In the genomic region with DNA sequence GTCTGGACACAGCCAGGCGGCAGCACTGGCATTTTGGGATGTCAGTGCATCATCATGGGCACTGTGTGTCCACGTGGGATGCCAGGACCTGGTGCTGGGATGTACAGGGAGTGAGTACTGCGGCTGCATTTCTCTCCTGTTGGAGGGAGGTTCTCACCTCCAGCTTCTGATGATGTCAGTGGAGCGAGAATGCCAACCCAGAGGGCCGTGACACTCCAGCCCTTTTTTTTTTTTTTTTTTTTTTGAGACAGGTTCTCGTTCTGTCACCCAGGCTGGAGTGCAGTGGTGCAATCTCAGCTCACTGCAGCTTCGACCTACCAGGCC, we compare ENCODE assay signal across 14 cellular contexts. TPM values are rescaled to one million over a fixed set of nuclear protein-coding genes. Genes with fewer than 3 reads are reported as not detected.
DNase-seq lines count a peak whose midpoint lies in the region; ATAC-seq and TF ChIP-seq lines count a peak whose summit lies in the region.
"Had no signal": no experiment of that assay in that cellular context is flagged by ENCODE, and none has a peak within 500 bp of the region (broad histone marks: within the 10 kb centered on the region; RNA-seq: fewer than 3 reads in every experiment).

No MANE protein-coding gene starts in this region.

- H3K36me3 ChIP-seq in adrenal gland (replicated peaks in 1 of 2), result peaks cover 0 to 4% of the 10 kb centered on the region in 2 donors
- H3K36me3 ChIP-seq in mesenchymal stem cell (ENCODE audit: control insufficient read depth in 1 of 2, insufficient read depth in 2 of 2, low read depth in 1 of 2, low read length in 2 of 2), result peaks cover 0 to 17% of the 10 kb centered on the region in 2 experiments

- intact Hi-C loops in adrenal gland (cut with DNase I), result no loop called here

- no peak overlapping the region for H3K23ac ChIP-seq in mesenchymal stem cell (ENCODE audit: low read length in 2 of 2)

- TF ChIP-seq POLR2A in adrenal gland (IDR thresholded peaks at IDR 0.05), result no peak

- no peak overlapping the region for H3K4me2 ChIP-seq in mesenchymal stem cell (ENCODE audit: low read length, poor library complexity, severe bottlenecking)

- TF ChIP-seq CTCF in HFFc6 (IDR thresholded peaks at IDR 0.05) (no peak), adrenal gland (IDR thresholded peaks at IDR 0.05) (no peak)

- H3K27me3 Mint-ChIP-seq in HFFc6 (ENCODE audit: insufficient read depth), result peaks cover 10% of the 10 kb centered on the region
- H3K27me3 Mint-ChIP-seq: B cell had no signal

- no peak overlapping the region for H3K4me3 ChIP-seq in adrenal gland
- H3K4me3 ChIP-seq in mesenchymal stem cell (ENCODE audit: insufficient read depth in 1 of 2, low read depth in 1 of 2, low read length in 2 of 2), result no peak overlapping the region

- H3K9me3 ChIP-seq in adrenal gland (replicated peaks in 1 of 3) (no peaks in the 10 kb centered on the region), mesenchymal stem cell (ENCODE audit: control insufficient read depth, low read length) (no peaks in the 10 kb centered on the region)

- peak overlapping the region in 1 of 2 experiments; percentile 29 for H2BK12ac ChIP-seq in mesenchymal stem cell (ENCODE audit: low read length in 2 of 2)

- no peaks in the 10 kb centered on the region for H3K27me3 ChIP-seq in adrenal gland
- no peaks in the 10 kb centered on the region for H3K27me3 ChIP-seq in mesenchymal stem cell (ENCODE audit: control insufficient read depth in 1 of 2, insufficient read depth in 1 of 2, low read length in 2 of 2)

- no peaks in the 10 kb centered on the region for H3K9me3 Mint-ChIP-seq in HFFc6

- H3K4me3 Mint-ChIP-seq in HFFc6, result peak overlapping the region; percentile 13; the same call in 1 of the 2 replicates
- H3K4me3 Mint-ChIP-seq: B cell had no signal

- DNase-seq in AG08396 (ENCODE audit: low spot score) (peak; percentile 20), HFFc6 (peak; percentile 10), adrenal gland (peak in 5 of 7 donors; percentile 44 to 68 (median 66)), mesenchymal stem cell (peak; percentile 17), NCI-H510A treated with DMSO at 0.1 percent for 48 hours (lab: John Stamatoyannopoulos, UW) (no peak)
- DNase-seq: activated CD4-positive, CD25-positive, alpha-beta regulatory T cell treated with anti-CD3 and anti-CD28 coated beads, Interleukin-2, amount 50 U/mL, for 72 hours; NCI-H1048; NCI-H2171 treated with DMSO at 0.1 percent for 48 hours; retina; stimulated activated CD4-positive, alpha-beta T cell treated with anti-CD3 and anti-CD28 coated beads, Interleukin-2, amount 100 ng/mL, for 24 hours had no signal

- no peak overlapping the region for H3K4ac ChIP-seq in mesenchymal stem cell (ENCODE audit: low read depth in 1 of 2, low read length in 2 of 2)

- H3K27ac ChIP-seq in adrenal gland (peak overlapping the region; percentile 24 to 88 (median 39)), mesenchymal stem cell (ENCODE audit: low read length, poor library complexity, severe bottlenecking) (no peak overlapping the region)

- peaks cover 5 to 33% of the 10 kb centered on the region in 2 donors for H3K4me1 ChIP-seq in adrenal gland (replicated peaks in 1 of 2)
- peaks cover 26% of the 10 kb centered on the region for H3K4me1 ChIP-seq in mesenchymal stem cell (ENCODE audit: control insufficient read depth, insufficient read depth, low read depth, low read length)

- H3K9ac ChIP-seq in mesenchymal stem cell (ENCODE audit: low read length), result no peak overlapping the region

- no peaks in the 10 kb centered on the region; the same call in 1 of the 2 replicates for H3K36me3 Mint-ChIP-seq in HFFc6 (ENCODE audit: low read depth)

- no peak for ATAC-seq in HG02885 (IDR thresholded peaks at IDR 0.05; ENCODE audit: poor library complexity, unreplicated experiment)
- no peak for ATAC-seq in HG03135 (IDR thresholded peaks at IDR 0.05; ENCODE audit: unreplicated experiment)
- ATAC-seq in GM19324 (IDR thresholded peaks at IDR 0.05; ENCODE audit: low FRiP score, unreplicated experiment), result no peak

- no peak overlapping the region for H2BK15ac ChIP-seq in mesenchymal stem cell (ENCODE audit: low read depth, poor library complexity, severe bottlenecking)

- no peak overlapping the region for H2BK5ac ChIP-seq in mesenchymal stem cell (ENCODE audit: low read depth, low read length, poor library complexity, severe bottlenecking)

- peak overlapping the region; percentile 34 for H4K91ac ChIP-seq in mesenchymal stem cell (ENCODE audit: low read length)

- H2AK5ac ChIP-seq in mesenchymal stem cell (ENCODE audit: low read length, severe bottlenecking), result no peak overlapping the region

- H3K14ac ChIP-seq in mesenchymal stem cell (ENCODE audit: low read length in 2 of 2), result no peak overlapping the region

- no peaks in the 10 kb centered on the region for H3K79me1 ChIP-seq in mesenchymal stem cell (replicated peaks; ENCODE audit: low read length, poor library complexity, severe bottlenecking)

- H3K4me1 Mint-ChIP-seq in HFFc6 (ENCODE audit: low read depth), result peaks cover 41% of the 10 kb centered on the region

- no peak overlapping the region for H3K18ac ChIP-seq in mesenchymal stem cell (ENCODE audit: low read depth in 1 of 2, low read length in 2 of 2)

- no peak overlapping the region for H2BK120ac ChIP-seq in mesenchymal stem cell (ENCODE audit: low read depth, low read length)

- H3K27ac Mint-ChIP-seq in HFFc6, result peak overlapping the region; percentile 73

- H4K8ac ChIP-seq in mesenchymal stem cell (ENCODE audit: low read length), result no peak overlapping the region

- WGBS in adrenal gland, 4 donors, result 40 to 67% (median 42%) methylated on average over 4 to 7 of the region's 7 CpGs
- WGBS in mesenchymal stem cell, result 97% methylated on average over 5 of the region's 7 CpGs

- H2AFZ ChIP-seq in mesenchymal stem cell (ENCODE audit: low read depth, low read length), result no peak overlapping the region

RNA-seq across cellular contexts. Expression of a gene that starts 26.1 kb away (rescaled TPM):
- total RNA-seq in HFFc6 (2021; fragmentation: NEBNext Ultra II Directional; extraction: Animal tissue kit (Norgen Biotek cat#: 25700)), result 10 to 100 TPM; 38.6 to 46.3 (median 41.1) TPM
- total RNA-seq in adrenal gland, result 100 to 1,000 TPM in 1 of 8 donors, 10 to 100 TPM in 7; 30.5 to 138 (median 49.0) TPM
- 10 to 100 TPM; 33.2 to 43.0 (median 38.9) TPM for polyA plus RNA-seq in adrenal gland
- polyA plus RNA-seq in mesenchymal stem cell (2013, experiment 1 of 2), result 45.8 TPM
- 46.2 TPM for polyA plus RNA-seq in mesenchymal stem cell (2013, experiment 2 of 2)

RNA-seq across cellular contexts. Expression of a gene that starts 34.9 kb away (rescaled TPM):
- 10 to 100 TPM; 25.2 to 38.1 (median 28.8) TPM for total RNA-seq in HFFc6 (2021; fragmentation: NEBNext Ultra II Directional; extraction: Animal tissue kit (Norgen Biotek cat#: 25700))
- total RNA-seq in adrenal gland, result 10 to 100 TPM; 21.8 to 65.6 (median 55.1) TPM
- 100 to 1,000 TPM in 2 of 3 donors, 10 to 100 TPM in 1; 26.3 to 198 (median 116) TPM for polyA plus RNA-seq in adrenal gland
- 45.9 TPM for polyA plus RNA-seq in mesenchymal stem cell (2013, experiment 1 of 2)
- 44.2 TPM for polyA plus RNA-seq in mesenchymal stem cell (2013, experiment 2 of 2)

RNA-seq across cellular contexts. Expression of a gene that starts 42.9 kb away (rescaled TPM):
- 10 to 100 TPM; 47.4 to 60.5 (median 48.7) TPM for total RNA-seq in HFFc6 (2021; fragmentation: NEBNext Ultra II Directional; extraction: Animal tissue kit (Norgen Biotek cat#: 25700))
- 100 to 1,000 TPM in 3 of 8 donors, 10 to 100 TPM in 5; 53.7 to 160 (median 88.2) TPM for total RNA-seq in adrenal gland
- 10 to 100 TPM; 38.9 to 73.9 (median 61.2) TPM for polyA plus RNA-seq in adrenal gland
- 40.1 TPM for polyA plus RNA-seq in mesenchymal stem cell (2013, experiment 1 of 2)
- polyA plus RNA-seq in mesenchymal stem cell (2013, experiment 2 of 2), result 39.0 TPM
